ENCODE assay signal across 12 cellular contexts in the genomic region with DNA sequence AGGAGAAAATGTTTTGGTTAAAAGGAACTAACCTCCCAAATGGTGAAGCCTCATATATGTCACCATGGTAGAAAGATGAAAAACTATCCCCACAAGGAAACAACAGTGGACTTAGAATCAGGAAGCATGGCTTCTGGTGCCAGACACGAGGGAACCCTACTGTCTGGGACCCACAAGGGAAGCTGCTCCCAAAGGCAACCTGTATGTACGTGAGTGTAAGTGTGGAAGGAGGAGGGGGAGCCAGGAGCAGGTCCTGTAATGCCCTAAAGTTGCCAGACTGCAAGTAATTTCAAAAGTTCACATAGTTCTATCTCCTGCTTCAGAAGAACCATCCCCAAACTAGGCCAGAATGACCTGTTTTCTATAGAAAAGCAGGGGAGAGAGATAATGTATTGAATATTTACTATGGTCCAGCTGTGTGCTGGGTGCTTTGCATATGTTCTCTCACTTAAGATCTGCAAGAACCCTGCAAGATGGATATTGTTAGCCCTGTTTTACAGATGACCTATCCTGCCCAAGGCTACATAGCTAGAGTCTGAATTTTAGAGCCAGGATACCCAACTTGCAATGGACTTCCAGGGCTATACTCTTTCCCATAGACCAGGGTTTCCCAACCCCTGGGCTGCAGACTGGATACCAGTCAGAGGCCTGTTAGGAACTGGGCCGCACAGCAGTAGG.
"Had no signal": no experiment of that assay in that cellular context is flagged by ENCODE, and none has a peak within 500 bp of the region (broad histone marks: within the 10 kb centered on the region; RNA-seq: fewer than 3 reads in every experiment).

No MANE protein-coding gene starts in this region.

- H3K36me3 ChIP-seq: upper lobe of right lung had no signal

- H3K27me3 Mint-ChIP-seq: activated B cell treated with CpG ODN at 0.5 μM for 24 hours; stimulated activated naive CD8-positive, alpha-beta T cell treated with anti-CD3 and anti-CD28 coated beads, Interleukin-15, amount 100 ng/mL, for 72 hours had no signal

- DNase-seq: activated B cell treated with CpG ODN at 0.5 μM for 24 hours; activated CD4-positive, alpha-beta T cell treated with anti-CD3 and anti-CD28 coated beads, Interleukin-2, amount 50 U/mL, for 4 hours; activated gamma-delta T cell treated with Interleukin-2 at 50 U/mL for 16 hours; heart right ventricle; left ventricle myocardium inferior; mesendoderm; stimulated activated CD4-positive, alpha-beta T cell treated with anti-CD3 and anti-CD28 coated beads, Interleukin-12 subunit alpha, Interleukin-12 subunit beta, amount 100 ng/mL, for 4 hours; stimulated activated naive CD8-positive, alpha-beta T cell treated with anti-CD3 and anti-CD28 coated beads, Interleukin-15, amount 100 ng/mL, for 72 hours; testis; upper lobe of right lung had no signal

- ATAC-seq: heart right ventricle; SK-N-SH treated with all-trans-retinoic acid at 6 μM for 48 hours; stimulated activated naive CD8-positive, alpha-beta T cell treated with anti-CD3 and anti-CD28 coated beads, Interleukin-15, amount 100 ng/mL, for 72 hours; upper lobe of right lung had no signal

- H3K4me3 ChIP-seq: heart right ventricle, left ventricle myocardium inferior, testis, upper lobe of right lung had no signal

- H3K27ac ChIP-seq: heart right ventricle, left ventricle myocardium inferior, testis, upper lobe of right lung had no signal

- H3K27ac Mint-ChIP-seq: activated B cell treated with CpG ODN at 0.5 μM for 24 hours; nephron; stimulated activated naive CD8-positive, alpha-beta T cell treated with anti-CD3 and anti-CD28 coated beads, Interleukin-15, amount 100 ng/mL, for 72 hours had no signal

- H3K4me1 ChIP-seq: testis, upper lobe of right lung had no signal

- H3K9me3 ChIP-seq: heart right ventricle, left ventricle myocardium inferior, testis, upper lobe of right lung had no signal

- H3K4me1 Mint-ChIP-seq: nephron had no signal

- H3K9me3 Mint-ChIP-seq: activated B cell treated with CpG ODN at 0.5 μM for 24 hours, nephron had no signal

- H3K4me3 Mint-ChIP-seq: activated B cell treated with CpG ODN at 0.5 μM for 24 hours; nephron; stimulated activated naive CD8-positive, alpha-beta T cell treated with anti-CD3 and anti-CD28 coated beads, Interleukin-15, amount 100 ng/mL, for 72 hours had no signal

- H3K27me3 ChIP-seq: heart right ventricle, testis, upper lobe of right lung had no signal
